1 cellular context compared by ENCODE assay signal in genomic region chr5:149358294-149358651, GRCh38.
TF ChIP-seq lines count a peak whose summit lies in the region.

No MANE protein-coding gene starts in this region.

TF ChIP-seq in HepG2, 621 proteins besides CTCF, POLR2A, EP300 and RAD21 (continued from another document):
- TF ChIP-seq CREM (IDR thresholded peaks at IDR 0.05) (no peak), CREM (CRISPR knock-in tag; IDR thresholded peaks at IDR 0.05) (no peak), IRF2 (CRISPR knock-in tag; IDR thresholded peaks at IDR 0.05) (no peak), ZNF460 (CRISPR knock-in tag; IDR thresholded peaks at IDR 0.05; ENCODE audit: borderline replicate concordance) (no peak), RBFOX2 (IDR thresholded peaks at IDR 0.05; ENCODE audit: low read depth, low read length) (no peak), AGO2 (optimal IDR thresholded peaks at IDR 0.05; ENCODE audit: low read depth, low read length) (no peak), ZNF549 (CRISPR knock-in tag; IDR thresholded peaks at IDR 0.05) (no peak), ZNF790 (CRISPR knock-in tag; IDR thresholded peaks at IDR 0.05; ENCODE audit: borderline replicate concordance) (no peak), THAP9 (CRISPR knock-in tag; IDR thresholded peaks at IDR 0.05; ENCODE audit: borderline replicate concordance) (no peak), MXD4 (CRISPR knock-in tag; IDR thresholded peaks at IDR 0.05) (no peak), JUN (CRISPR knock-in tag; IDR thresholded peaks at IDR 0.05) (no peak), THAP8 (CRISPR knock-in tag; IDR thresholded peaks at IDR 0.05; ENCODE audit: borderline replicate concordance) (no peak), REST (IDR thresholded peaks at IDR 0.05; ENCODE audit: borderline replicate concordance in 1 of 2, low read depth in 1 of 2, low read length in 2 of 2) (no peak), NR0B2 (CRISPR knock-in tag; IDR thresholded peaks at IDR 0.05) (no peak), DNMT3B (CRISPR knock-in tag; conservative IDR thresholded peaks at IDR 0.05) (no peak)
